Comparison of ENCODE assay signal across 9 cellular contexts in genomic region chr7:111029574-111030357, GRCh38.
DNase-seq lines count a peak whose midpoint lies in the region; ATAC-seq and TF ChIP-seq lines count a peak whose summit lies in the region.
"Had no signal": no experiment of that assay in that cellular context is flagged by ENCODE, and none has a peak within 500 bp of the region (broad histone marks: within the 10 kb centered on the region; RNA-seq: fewer than 3 reads in every experiment).

No MANE protein-coding gene starts in this region.

- no peaks in the 10 kb centered on the region for H3K9me3 ChIP-seq in effector memory CD4-positive, alpha-beta T cell (ENCODE audit: control insufficient read depth, low read length)
- H3K9me3 ChIP-seq: lower lobe of right lung had no signal

- no peaks in the 10 kb centered on the region for H3K36me3 ChIP-seq in effector memory CD4-positive, alpha-beta T cell (ENCODE audit: control insufficient read depth, insufficient read depth, low read length)
- H3K36me3 ChIP-seq: lower lobe of right lung had no signal

- no peaks in the 10 kb centered on the region for H3K27me3 ChIP-seq in effector memory CD4-positive, alpha-beta T cell (replicated peaks; ENCODE audit: control insufficient read depth, insufficient read depth, low read length, poor library complexity, severe bottlenecking)

- no peak overlapping the region for H3K4me3 ChIP-seq in fibroblast of the aortic adventitia (ENCODE audit: low read depth, low read length)
- H3K4me3 ChIP-seq in effector memory CD4-positive, alpha-beta T cell (ENCODE audit: insufficient read depth, low read depth, low read length, poor library complexity, severe bottlenecking), result no peak overlapping the region
- H3K4me3 ChIP-seq: lower lobe of right lung had no signal

- no peak overlapping the region for H3K27ac ChIP-seq in effector memory CD4-positive, alpha-beta T cell (ENCODE audit: insufficient read depth, low read length, poor library complexity, severe bottlenecking)
- H3K27ac ChIP-seq: lower lobe of right lung had no signal

- ATAC-seq in HG02885 (IDR thresholded peaks at IDR 0.05; ENCODE audit: poor library complexity, unreplicated experiment) (peak; percentile 68), SK-N-SH treated with all-trans-retinoic acid at 6 μM for 48 hours (peak; percentile 74), GM19328 (IDR thresholded peaks at IDR 0.05; ENCODE audit: unreplicated experiment) (no peak)

- peaks cover 7% of the 10 kb centered on the region for H3K4me1 ChIP-seq in effector memory CD4-positive, alpha-beta T cell (ENCODE audit: control insufficient read depth, insufficient read depth, low read length, poor library complexity, severe bottlenecking)

- DNase-seq in NCI-H1436 (lab: John Stamatoyannopoulos, UW), result peak; percentile 16
- no peak for DNase-seq in NCI-H1436 treated with DMSO at 0.1 percent for 48 hours (lab: John Stamatoyannopoulos, UW)
- peak; percentile 38 for DNase-seq in fibroblast of the aortic adventitia (ENCODE audit: low read depth)
- DNase-seq in effector memory CD4-positive, alpha-beta T cell, result no peak
- no peak for DNase-seq in DMS153 (lab: John Stamatoyannopoulos, UW)
- DNase-seq: lower lobe of right lung had no signal

- TF ChIP-seq CTCF in fibroblast of the aortic adventitia (IDR thresholded peaks at IDR 0.05; ENCODE audit: insufficient read depth, low read length), result no peak

TF ChIP-seq in SK-N-SH treated with all-trans-retinoic acid at 6 μM for 48 hours, 23 proteins besides CTCF, POLR2A, EP300 and RAD21:
- no peak for TF ChIP-seq ZFP30 (CRISPR knock-in tag; IDR thresholded peaks at IDR 0.05)
- TF ChIP-seq CSDC2 (CRISPR knock-in tag; IDR thresholded peaks at IDR 0.05), result no peak
- TF ChIP-seq ISL1 (CRISPR knock-in tag; IDR thresholded peaks at IDR 0.05), result peak; percentile 76
- TF ChIP-seq TOX (CRISPR knock-in tag; IDR thresholded peaks at IDR 0.05; ENCODE audit: borderline replicate concordance), result no peak
TF ChIP-seq in SK-N-SH treated with all-trans-retinoic acid at 6 μM for 48 hours: peak in this region for 1.

Comparison
In these comparisons a context has a peak if more than half of its experiments do, and no peak if none do; other contexts are left out.
1. DNase-seq: peak in NCI-H1436 (single experiment) and fibroblast of the aortic adventitia (single experiment); none in NCI-H1436 treated with DMSO at 0.1 percent for 48 hours (single experiment), effector memory CD4-positive, alpha-beta T cell (0 of 3) and DMS153 (single experiment).